8 cellular contexts compared by ENCODE assay signal in the genomic region with DNA sequence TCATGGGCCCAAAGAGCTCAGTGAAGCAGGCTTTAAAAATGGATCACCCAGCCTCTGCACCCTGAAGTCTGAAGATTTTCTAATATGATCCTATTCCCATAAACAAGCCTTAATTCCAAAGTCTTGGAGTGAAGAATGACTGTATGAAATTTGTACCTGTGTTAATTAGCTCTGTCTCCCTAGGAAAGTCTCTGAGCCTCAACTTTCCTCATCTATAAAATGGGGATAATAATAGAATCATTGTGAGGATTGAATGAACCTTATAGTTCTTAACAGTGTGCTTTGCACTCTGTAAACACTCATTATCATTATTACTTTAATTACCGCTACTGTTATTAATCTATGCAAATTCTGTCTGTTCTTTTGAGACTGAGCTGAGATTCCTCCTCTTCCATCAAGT.
"Had no signal": no experiment of that assay in that cellular context is flagged by ENCODE, and none has a peak within 500 bp of the region (broad histone marks: within the 10 kb centered on the region; RNA-seq: fewer than 3 reads in every experiment).

No MANE protein-coding gene starts in this region.

- DNase-seq: GDM1, GF-D8 had no signal

- FAIRE-seq: G401.6, GM12878, GM12891, GM12892, GM18507, GM19239 had no signal

- H3K4me3 ChIP-seq: GM12878 had no signal
